ENCODE assay signal across 27 cellular contexts in the genomic region with DNA sequence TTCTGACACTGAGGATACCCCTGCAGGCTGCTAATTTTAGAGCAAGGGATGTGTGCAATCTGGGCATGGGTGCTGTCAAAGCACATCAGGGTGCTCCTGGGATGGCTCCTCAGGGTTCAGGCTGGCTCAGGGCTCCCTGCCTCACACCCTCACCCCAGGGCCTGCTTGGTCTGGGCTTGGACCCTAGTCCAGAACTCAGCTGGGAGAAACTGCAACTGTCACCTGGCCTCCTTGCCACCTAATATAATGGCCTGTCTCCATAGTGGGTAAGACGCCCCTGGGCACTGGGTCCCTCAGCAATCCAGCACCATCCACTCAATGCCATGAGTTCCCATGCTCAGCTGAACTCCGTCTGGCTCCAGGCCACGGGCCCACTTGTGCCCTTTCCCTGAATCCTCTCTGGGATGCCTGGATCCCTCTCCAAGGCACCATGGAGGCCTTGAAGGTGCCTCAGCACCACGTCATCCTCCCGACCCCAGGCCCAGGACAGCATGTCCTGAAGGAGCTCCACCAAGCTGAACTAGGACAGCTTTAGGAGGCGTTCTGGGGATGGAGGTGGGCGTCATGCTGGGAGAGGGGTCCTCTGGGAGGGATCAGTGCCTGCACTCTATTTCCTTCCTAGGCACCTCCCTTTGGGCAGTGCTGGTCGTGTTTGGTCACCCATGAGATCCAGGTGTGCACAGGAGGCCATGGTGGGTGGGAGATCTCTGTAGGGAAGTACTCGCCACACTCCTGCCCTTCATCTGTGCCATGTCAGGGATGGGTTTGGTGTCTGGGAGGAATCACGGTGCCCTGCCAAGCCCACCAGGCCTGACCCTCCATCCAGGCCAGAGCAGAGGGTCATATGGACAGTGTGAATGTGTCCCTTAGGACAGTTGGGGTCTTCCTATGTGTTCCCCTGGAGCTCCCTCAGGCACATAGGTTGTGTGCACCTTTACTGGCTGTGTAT.
"Had no signal": no experiment of that assay in that cellular context is flagged by ENCODE, and none has a peak within 500 bp of the region (broad histone marks: within the 10 kb centered on the region; RNA-seq: fewer than 3 reads in every experiment).

No MANE protein-coding gene starts in this region.

- H3K4me3 Mint-ChIP-seq: activated B cell treated with CpG ODN at 0.5 μM for 24 hours; activated CD8-positive, alpha-beta T cell treated with anti-CD3 and anti-CD28 coated beads, Interleukin-2, amount 10 ng/mL, durations not matched to agents 7 days and 5 days; activated naive CD8-positive, alpha-beta T cell; activated T-cell treated with anti-CD3 and anti-CD28 coated beads, Interleukin-2, amount 50 U/mL, for 4 hours; activated T-helper 17 cell treated with anti-CD3 and anti-CD28 coated beads, Interleukin-2, amount 50 U/mL, for 72 hours had no signal

- H3K27me3 Mint-ChIP-seq: activated B cell treated with CpG ODN at 0.5 μM for 24 hours; activated naive CD8-positive, alpha-beta T cell; activated T-helper 17 cell treated with anti-CD3 and anti-CD28 coated beads, Interleukin-2, amount 50 U/mL, for 72 hours had no signal

- FAIRE-seq: astrocyte, endometrium had no signal

- H3K36me3 Mint-ChIP-seq: activated naive CD8-positive, alpha-beta T cell had no signal

- H3K4me3 ChIP-seq: colonic mucosa, gastrocnemius medialis, heart left ventricle had no signal

- DNase-seq: activated B cell treated with CpG ODN at 0.5 μM for 24 hours; activated CD4-positive, alpha-beta T cell treated with anti-CD3 and anti-CD28 coated beads for 48 hours; activated CD4-positive, alpha-beta T cell treated with anti-CD3 and anti-CD28 coated beads, Interleukin-2, amount 50 U/mL, for 1 hour; activated CD4-positive, alpha-beta T cell treated with anti-CD3 and anti-CD28 coated beads, Interleukin-2, amount 50 U/mL, for 48 hours; activated CD8-positive, alpha-beta T cell treated with anti-CD3 and anti-CD28 coated beads, Interleukin-2, amount 10 ng/mL, durations not matched to agents 7 days and 5 days; activated effector memory CD4-positive, alpha-beta T cell treated with Interleukin-2 at 50 U/mL for 16 hours; activated gamma-delta T cell treated with Interleukin-2 at 50 U/mL for 16 hours; activated naive CD4-positive, alpha-beta T cell treated with anti-CD3 and anti-CD28 coated beads, Interleukin-2, amount 50 U/mL, for 16 hours; activated naive CD4-positive, alpha-beta T cell treated with Interleukin-2 at 50 U/mL for 16 hours; activated T-cell treated with anti-CD3 and anti-CD28 coated beads, Interleukin-2, amount 50 U/mL, for 4 hours; amniotic stem cell; anterior cingulate cortex; brain microvascular endothelial cell; caudate nucleus; colonic mucosa; effector CD8-positive, alpha-beta T cell; foreskin keratinocyte; gastrocnemius medialis; glutamatergic neuron; T-helper 2 cell; T1000; WERI-Rb-1 had no signal

- H3K27ac Mint-ChIP-seq: activated B cell treated with CpG ODN at 0.5 μM for 24 hours; activated CD8-positive, alpha-beta T cell treated with anti-CD3 and anti-CD28 coated beads, Interleukin-2, amount 10 ng/mL, durations not matched to agents 7 days and 5 days; activated naive CD8-positive, alpha-beta T cell; activated T-helper 17 cell treated with anti-CD3 and anti-CD28 coated beads, Interleukin-2, amount 50 U/mL, for 72 hours had no signal

- H3K36me3 ChIP-seq: brain microvascular endothelial cell, colonic mucosa, gastrocnemius medialis, heart left ventricle, WERI-Rb-1 had no signal

- H3K27me3 ChIP-seq: brain microvascular endothelial cell, colonic mucosa, foreskin keratinocyte, gastrocnemius medialis, heart left ventricle had no signal

- H3K9me3 ChIP-seq: colonic mucosa, gastrocnemius medialis had no signal

- H3K4me1 Mint-ChIP-seq: activated B cell treated with CpG ODN at 0.5 μM for 24 hours; activated T-helper 17 cell treated with anti-CD3 and anti-CD28 coated beads, Interleukin-2, amount 50 U/mL, for 72 hours had no signal

- H3K4me1 ChIP-seq: colonic mucosa, foreskin keratinocyte, gastrocnemius medialis, heart left ventricle had no signal

- H3K27ac ChIP-seq: brain microvascular endothelial cell, colonic mucosa, foreskin keratinocyte, gastrocnemius medialis, heart left ventricle, WERI-Rb-1 had no signal
